Comparison of ENCODE assay signal across 1 cellular context in genomic region chrX:154397888-154398667, GRCh38.
TF ChIP-seq lines count a peak whose summit lies in the region.

Gene RPL10, plus strand, starts transcription at chrX:154398377. Its CDS starts 143 bp downstream, at chrX:154398520.

TF ChIP-seq in HepG2, 621 proteins besides CTCF, POLR2A, EP300 and RAD21 (continued from another document and continues in another):
- TF ChIP-seq, protein P1, sequence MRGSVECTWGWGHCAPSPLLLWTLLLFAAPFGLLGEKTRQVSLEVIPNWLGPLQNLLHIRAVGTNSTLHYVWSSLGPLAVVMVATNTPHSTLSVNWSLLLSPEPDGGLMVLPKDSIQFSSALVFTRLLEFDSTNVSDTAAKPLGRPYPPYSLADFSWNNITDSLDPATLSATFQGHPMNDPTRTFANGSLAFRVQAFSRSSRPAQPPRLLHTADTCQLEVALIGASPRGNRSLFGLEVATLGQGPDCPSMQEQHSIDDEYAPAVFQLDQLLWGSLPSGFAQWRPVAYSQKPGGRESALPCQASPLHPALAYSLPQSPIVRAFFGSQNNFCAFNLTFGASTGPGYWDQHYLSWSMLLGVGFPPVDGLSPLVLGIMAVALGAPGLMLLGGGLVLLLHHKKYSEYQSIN (CRISPR knock-in tag; IDR thresholded peaks at IDR 0.05; ENCODE audit: borderline replicate concordance): no peak
- TF ChIP-seq ZNF781 (CRISPR knock-in tag; IDR thresholded peaks at IDR 0.05; ENCODE audit: borderline replicate concordance, not compliant biosample characterization): no peak
- TF ChIP-seq, protein P2, sequence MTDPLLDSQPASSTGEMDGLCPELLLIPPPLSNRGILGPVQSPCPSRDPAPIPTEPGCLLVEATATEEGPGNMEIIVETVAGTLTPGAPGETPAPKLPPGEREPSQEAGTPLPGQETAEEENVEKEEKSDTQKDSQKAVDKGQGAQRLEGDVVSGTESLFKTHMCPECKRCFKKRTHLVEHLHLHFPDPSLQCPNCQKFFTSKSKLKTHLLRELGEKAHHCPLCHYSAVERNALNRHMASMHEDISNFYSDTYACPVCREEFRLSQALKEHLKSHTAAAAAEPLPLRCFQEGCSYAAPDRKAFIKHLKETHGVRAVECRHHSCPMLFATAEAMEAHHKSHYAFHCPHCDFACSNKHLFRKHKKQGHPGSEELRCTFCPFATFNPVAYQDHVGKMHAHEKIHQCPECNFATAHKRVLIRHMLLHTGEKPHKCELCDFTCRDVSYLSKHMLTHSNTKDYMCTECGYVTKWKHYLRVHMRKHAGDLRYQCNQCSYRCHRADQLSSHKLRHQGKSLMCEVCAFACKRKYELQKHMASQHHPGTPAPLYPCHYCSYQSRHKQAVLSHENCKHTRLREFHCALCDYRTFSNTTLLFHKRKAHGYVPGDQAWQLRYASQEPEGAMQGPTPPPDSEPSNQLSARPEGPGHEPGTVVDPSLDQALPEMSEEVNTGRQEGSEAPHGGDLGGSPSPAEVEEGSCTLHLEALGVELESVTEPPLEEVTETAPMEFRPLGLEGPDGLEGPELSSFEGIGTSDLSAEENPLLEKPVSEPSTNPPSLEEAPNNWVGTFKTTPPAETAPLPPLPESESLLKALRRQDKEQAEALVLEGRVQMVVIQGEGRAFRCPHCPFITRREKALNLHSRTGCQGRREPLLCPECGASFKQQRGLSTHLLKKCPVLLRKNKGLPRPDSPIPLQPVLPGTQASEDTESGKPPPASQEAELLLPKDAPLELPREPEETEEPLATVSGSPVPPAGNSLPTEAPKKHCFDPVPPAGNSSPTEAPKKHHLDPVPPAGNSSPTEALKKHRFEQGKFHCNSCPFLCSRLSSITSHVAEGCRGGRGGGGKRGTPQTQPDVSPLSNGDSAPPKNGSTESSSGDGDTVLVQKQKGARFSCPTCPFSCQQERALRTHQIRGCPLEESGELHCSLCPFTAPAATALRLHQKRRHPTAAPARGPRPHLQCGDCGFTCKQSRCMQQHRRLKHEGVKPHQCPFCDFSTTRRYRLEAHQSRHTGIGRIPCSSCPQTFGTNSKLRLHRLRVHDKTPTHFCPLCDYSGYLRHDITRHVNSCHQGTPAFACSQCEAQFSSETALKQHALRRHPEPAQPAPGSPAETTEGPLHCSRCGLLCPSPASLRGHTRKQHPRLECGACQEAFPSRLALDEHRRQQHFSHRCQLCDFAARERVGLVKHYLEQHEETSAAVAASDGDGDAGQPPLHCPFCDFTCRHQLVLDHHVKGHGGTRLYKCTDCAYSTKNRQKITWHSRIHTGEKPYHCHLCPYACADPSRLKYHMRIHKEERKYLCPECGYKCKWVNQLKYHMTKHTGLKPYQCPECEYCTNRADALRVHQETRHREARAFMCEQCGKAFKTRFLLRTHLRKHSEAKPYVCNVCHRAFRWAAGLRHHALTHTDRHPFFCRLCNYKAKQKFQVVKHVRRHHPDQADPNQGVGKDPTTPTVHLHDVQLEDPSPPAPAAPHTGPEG (CRISPR knock-in tag; IDR thresholded peaks at IDR 0.05): no peak
- TF ChIP-seq ZEB1 (IDR thresholded peaks at IDR 0.05; ENCODE audit: insufficient replicate concordance, low read depth): no peak
- peak; percentile 83; the same call in 1 of the 2 replicates for TF ChIP-seq YEATS4 (CRISPR knock-in tag; IDR thresholded peaks at IDR 0.05; ENCODE audit: borderline replicate concordance)
- TF ChIP-seq SMARCC2 (IDR thresholded peaks at IDR 0.05): no peak
- no peak for TF ChIP-seq FOXO4 (CRISPR knock-in tag; conservative IDR thresholded peaks at IDR 0.05)
- TF ChIP-seq SRSF4 (IDR thresholded peaks at IDR 0.05; ENCODE audit: low read depth, low read length, poor library complexity, severe bottlenecking): no peak
- no peak for TF ChIP-seq RFX1 (IDR thresholded peaks at IDR 0.05)
- TF ChIP-seq ZNF556 (CRISPR knock-in tag; IDR thresholded peaks at IDR 0.05; ENCODE audit: borderline replicate concordance): no peak
- no peak for TF ChIP-seq SMAD9 (CRISPR knock-in tag; IDR thresholded peaks at IDR 0.05)
- no peak for TF ChIP-seq TP53 (CRISPR knock-in tag; conservative IDR thresholded peaks at IDR 0.05)
- TF ChIP-seq RNF219 (CRISPR knock-in tag; IDR thresholded peaks at IDR 0.05): no peak
- no peak for TF ChIP-seq TBL1XR1 (IDR thresholded peaks at IDR 0.05; ENCODE audit: borderline replicate concordance, low read length, partially characterized antibody)
- TF ChIP-seq ELK4 (CRISPR knock-in tag; IDR thresholded peaks at IDR 0.05; ENCODE audit: borderline replicate concordance): no peak
- TF ChIP-seq TFE3 (CRISPR knock-in tag; IDR thresholded peaks at IDR 0.05): peak; percentile 70
- no peak; the same call in 1 of the 2 replicates for TF ChIP-seq ARNTL (CRISPR knock-in tag; IDR thresholded peaks at IDR 0.05)
- no peak for TF ChIP-seq ZMYM3 (CRISPR knock-in tag; IDR thresholded peaks at IDR 0.05)
- peak; percentile 73; the same call in 1 of the 2 replicates for TF ChIP-seq ETV5 (CRISPR knock-in tag; IDR thresholded peaks at IDR 0.05; ENCODE audit: borderline replicate concordance)
- TF ChIP-seq PTBP1 (IDR thresholded peaks at IDR 0.05; ENCODE audit: low read depth, low read length, poor library complexity, severe bottlenecking): no peak
- TF ChIP-seq ZBTB38 (CRISPR knock-in tag; IDR thresholded peaks at IDR 0.05): 0 out of 2 replicates have a peak, but pooled peaks have one; percentile 16
- TF ChIP-seq, protein P3, sequence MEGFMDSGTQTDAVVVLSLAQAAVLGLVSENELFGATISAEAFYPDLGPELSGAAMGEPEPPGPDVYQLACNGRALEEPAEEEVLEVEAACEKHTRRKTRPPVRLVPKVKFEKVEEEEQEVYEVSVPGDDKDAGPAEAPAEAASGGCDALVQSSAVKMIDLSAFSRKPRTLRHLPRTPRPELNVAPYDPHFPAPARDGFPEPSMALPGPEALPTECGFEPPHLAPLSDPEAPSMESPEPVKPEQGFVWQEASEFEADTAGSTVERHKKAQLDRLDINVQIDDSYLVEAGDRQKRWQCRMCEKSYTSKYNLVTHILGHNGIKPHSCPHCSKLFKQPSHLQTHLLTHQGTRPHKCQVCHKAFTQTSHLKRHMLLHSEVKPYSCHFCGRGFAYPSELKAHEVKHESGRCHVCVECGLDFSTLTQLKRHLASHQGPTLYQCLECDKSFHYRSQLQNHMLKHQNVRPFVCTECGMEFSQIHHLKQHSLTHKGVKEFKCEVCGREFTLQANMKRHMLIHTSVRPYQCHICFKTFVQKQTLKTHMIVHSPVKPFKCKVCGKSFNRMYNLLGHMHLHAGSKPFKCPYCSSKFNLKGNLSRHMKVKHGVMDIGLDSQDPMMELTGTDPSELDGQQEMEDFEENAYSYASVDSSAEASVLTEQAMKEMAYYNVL (CRISPR knock-in tag; IDR thresholded peaks at IDR 0.05; ENCODE audit: borderline replicate concordance): no peak
- TF ChIP-seq KDM3A (CRISPR knock-in tag; IDR thresholded peaks at IDR 0.05; ENCODE audit: low read depth): no peak
- no peak for TF ChIP-seq TRAFD1 (CRISPR knock-in tag; IDR thresholded peaks at IDR 0.05; ENCODE audit: borderline replicate concordance)
- no peak for TF ChIP-seq ZBTB8A (CRISPR knock-in tag; IDR thresholded peaks at IDR 0.05; ENCODE audit: borderline replicate concordance, low read depth)
- TF ChIP-seq, protein P4, sequence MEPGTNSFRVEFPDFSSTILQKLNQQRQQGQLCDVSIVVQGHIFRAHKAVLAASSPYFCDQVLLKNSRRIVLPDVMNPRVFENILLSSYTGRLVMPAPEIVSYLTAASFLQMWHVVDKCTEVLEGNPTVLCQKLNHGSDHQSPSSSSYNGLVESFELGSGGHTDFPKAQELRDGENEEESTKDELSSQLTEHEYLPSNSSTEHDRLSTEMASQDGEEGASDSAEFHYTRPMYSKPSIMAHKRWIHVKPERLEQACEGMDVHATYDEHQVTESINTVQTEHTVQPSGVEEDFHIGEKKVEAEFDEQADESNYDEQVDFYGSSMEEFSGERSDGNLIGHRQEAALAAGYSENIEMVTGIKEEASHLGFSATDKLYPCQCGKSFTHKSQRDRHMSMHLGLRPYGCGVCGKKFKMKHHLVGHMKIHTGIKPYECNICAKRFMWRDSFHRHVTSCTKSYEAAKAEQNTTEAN (CRISPR knock-in tag; conservative IDR thresholded peaks at IDR 0.05): peak; percentile 49; the same call in 1 of the 2 replicates
- TF ChIP-seq ZNF33B (CRISPR knock-in tag; IDR thresholded peaks at IDR 0.05): no peak
- TF ChIP-seq DMTF1 (CRISPR knock-in tag; IDR thresholded peaks at IDR 0.05): no peak; the same call in 1 of the 2 replicates
- TF ChIP-seq, protein P5, sequence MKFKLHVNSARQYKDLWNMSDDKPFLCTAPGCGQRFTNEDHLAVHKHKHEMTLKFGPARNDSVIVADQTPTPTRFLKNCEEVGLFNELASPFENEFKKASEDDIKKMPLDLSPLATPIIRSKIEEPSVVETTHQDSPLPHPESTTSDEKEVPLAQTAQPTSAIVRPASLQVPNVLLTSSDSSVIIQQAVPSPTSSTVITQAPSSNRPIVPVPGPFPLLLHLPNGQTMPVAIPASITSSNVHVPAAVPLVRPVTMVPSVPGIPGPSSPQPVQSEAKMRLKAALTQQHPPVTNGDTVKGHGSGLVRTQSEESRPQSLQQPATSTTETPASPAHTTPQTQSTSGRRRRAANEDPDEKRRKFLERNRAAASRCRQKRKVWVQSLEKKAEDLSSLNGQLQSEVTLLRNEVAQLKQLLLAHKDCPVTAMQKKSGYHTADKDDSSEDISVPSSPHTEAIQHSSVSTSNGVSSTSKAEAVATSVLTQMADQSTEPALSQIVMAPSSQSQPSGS (CRISPR knock-in tag; IDR thresholded peaks at IDR 0.05): peak; percentile 76
- peak; percentile 98 for TF ChIP-seq POLR2AphosphoS5 (IDR thresholded peaks at IDR 0.05; ENCODE audit: low read depth, low read length)
- no peak for TF ChIP-seq POGZ (CRISPR knock-in tag; IDR thresholded peaks at IDR 0.05)
- TF ChIP-seq TBX2 (CRISPR knock-in tag; IDR thresholded peaks at IDR 0.05; ENCODE audit: borderline replicate concordance): peak; percentile 43; the same call in 1 of the 2 replicates
